Comparison of ENCODE assay signal across 2 cellular contexts in the genomic region with DNA sequence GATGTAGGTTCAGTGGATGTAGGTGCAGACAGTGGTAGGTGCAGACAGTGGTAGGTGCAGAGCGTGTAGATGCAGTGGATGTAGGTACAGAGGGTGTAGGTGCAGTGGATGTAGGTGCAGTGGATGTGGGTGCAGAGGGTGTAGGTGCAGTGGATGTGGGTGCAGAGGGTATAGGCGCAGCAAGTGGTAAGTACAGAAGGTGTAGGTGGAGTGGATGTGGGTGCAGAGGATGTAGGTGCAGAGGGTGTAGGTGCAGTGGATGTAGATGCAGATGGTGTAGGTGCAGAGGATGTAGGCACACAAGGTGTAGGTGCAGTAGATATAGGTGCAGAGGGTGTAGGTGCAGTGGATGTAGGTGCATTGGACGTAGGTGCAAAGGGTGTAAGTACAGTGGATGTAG.
TF ChIP-seq lines count a peak whose summit lies in the region.

No MANE protein-coding gene starts in this region.

TF ChIP-seq in HEK293, 187 proteins besides CTCF, POLR2A, EP300 and RAD21 (continued from another document):
- peak; percentile 87 for TF ChIP-seq ZFHX2 (tag by site-specific recombination; conservative IDR thresholded peaks at IDR 0.05)
- no peak for TF ChIP-seq ZNF544 (tag by site-specific recombination; IDR thresholded peaks at IDR 0.05)
TF ChIP-seq in HEK293: peak in this region for 3.

TF ChIP-seq in H1, 55 proteins besides CTCF, POLR2A, EP300 and RAD21 (continued from another document):
- TF ChIP-seq SIN3A (conservative IDR thresholded peaks at IDR 0.05 in 1 of 2, IDR thresholded peaks at IDR 0.05 in 1 of 2; ENCODE audit: low read depth in 1 of 2, low read length in 2 of 2), result no peak
- TF ChIP-seq FOSL1 (IDR thresholded peaks at IDR 0.05; ENCODE audit: insufficient read depth, low read depth, low read length), result no peak
- TF ChIP-seq RBBP5 (IDR thresholded peaks at IDR 0.05; ENCODE audit: borderline replicate concordance, low read depth, low read length), result no peak
- TF ChIP-seq, protein P1, sequence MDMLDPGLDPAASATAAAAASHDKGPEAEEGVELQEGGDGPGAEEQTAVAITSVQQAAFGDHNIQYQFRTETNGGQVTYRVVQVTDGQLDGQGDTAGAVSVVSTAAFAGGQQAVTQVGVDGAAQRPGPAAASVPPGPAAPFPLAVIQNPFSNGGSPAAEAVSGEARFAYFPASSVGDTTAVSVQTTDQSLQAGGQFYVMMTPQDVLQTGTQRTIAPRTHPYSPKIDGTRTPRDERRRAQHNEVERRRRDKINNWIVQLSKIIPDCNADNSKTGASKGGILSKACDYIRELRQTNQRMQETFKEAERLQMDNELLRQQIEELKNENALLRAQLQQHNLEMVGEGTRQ (IDR thresholded peaks at IDR 0.05; ENCODE audit: low read length), result no peak
- TF ChIP-seq CHD1 (IDR thresholded peaks at IDR 0.05; ENCODE audit: low read depth, low read length), result no peak
- no peak for TF ChIP-seq CREB1 (IDR thresholded peaks at IDR 0.05)
- no peak for TF ChIP-seq HDAC2 (IDR thresholded peaks at IDR 0.05; ENCODE audit: borderline replicate concordance in 1 of 2, low read depth in 2 of 2, low read length in 2 of 2)
- no peak for TF ChIP-seq KDM5A (IDR thresholded peaks at IDR 0.05; ENCODE audit: low read length)
